Comparison of ENCODE assay signal across 1 cellular context in the genomic region with DNA sequence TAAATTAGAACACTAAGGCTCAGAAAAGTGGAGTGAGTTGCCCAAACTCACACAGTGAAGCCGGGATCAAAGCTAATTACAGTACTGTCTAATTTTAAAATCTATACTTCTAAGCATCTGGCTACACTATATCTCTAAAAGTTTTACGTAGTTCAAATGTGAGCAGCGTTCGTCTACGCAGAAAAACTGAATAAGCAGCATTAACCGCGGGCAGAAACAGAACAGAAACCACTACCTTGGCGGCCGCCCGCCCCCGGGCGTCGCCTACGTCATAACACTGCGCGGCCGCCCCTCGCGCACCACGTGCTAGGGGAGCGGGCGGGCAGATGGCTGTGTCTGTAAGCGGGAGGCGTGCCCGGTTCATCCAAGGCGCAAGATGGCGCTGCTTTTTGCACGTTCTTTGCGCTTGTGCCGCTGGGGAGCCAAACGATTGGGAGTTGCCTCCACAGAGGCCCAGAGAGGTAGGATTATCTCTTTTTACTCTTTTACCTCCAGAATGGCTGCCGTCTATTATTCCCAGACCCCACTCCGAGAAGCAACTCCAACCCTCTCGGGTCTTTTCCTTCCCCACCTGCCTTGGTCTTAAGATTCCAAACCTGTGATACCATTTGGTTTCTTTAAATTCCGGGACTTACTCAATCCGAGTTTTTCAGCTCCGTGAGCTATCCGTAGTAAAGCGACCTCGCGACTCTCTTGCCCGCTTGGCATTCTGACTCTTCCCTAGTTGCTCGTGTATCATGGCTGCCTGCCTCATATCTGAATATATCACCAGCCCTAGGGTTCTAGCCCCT.
TF ChIP-seq lines count a peak whose summit lies in the region.

TSS of gene SPRYD4 (plus strand) at position 363 of the 791 bp plus-strand sequence. CDS start at position 377, 14 bp downstream.

TF ChIP-seq in K562, 482 proteins besides CTCF, POLR2A, EP300 and RAD21 (continued from another document and continues in another):
- TF ChIP-seq, protein P1, sequence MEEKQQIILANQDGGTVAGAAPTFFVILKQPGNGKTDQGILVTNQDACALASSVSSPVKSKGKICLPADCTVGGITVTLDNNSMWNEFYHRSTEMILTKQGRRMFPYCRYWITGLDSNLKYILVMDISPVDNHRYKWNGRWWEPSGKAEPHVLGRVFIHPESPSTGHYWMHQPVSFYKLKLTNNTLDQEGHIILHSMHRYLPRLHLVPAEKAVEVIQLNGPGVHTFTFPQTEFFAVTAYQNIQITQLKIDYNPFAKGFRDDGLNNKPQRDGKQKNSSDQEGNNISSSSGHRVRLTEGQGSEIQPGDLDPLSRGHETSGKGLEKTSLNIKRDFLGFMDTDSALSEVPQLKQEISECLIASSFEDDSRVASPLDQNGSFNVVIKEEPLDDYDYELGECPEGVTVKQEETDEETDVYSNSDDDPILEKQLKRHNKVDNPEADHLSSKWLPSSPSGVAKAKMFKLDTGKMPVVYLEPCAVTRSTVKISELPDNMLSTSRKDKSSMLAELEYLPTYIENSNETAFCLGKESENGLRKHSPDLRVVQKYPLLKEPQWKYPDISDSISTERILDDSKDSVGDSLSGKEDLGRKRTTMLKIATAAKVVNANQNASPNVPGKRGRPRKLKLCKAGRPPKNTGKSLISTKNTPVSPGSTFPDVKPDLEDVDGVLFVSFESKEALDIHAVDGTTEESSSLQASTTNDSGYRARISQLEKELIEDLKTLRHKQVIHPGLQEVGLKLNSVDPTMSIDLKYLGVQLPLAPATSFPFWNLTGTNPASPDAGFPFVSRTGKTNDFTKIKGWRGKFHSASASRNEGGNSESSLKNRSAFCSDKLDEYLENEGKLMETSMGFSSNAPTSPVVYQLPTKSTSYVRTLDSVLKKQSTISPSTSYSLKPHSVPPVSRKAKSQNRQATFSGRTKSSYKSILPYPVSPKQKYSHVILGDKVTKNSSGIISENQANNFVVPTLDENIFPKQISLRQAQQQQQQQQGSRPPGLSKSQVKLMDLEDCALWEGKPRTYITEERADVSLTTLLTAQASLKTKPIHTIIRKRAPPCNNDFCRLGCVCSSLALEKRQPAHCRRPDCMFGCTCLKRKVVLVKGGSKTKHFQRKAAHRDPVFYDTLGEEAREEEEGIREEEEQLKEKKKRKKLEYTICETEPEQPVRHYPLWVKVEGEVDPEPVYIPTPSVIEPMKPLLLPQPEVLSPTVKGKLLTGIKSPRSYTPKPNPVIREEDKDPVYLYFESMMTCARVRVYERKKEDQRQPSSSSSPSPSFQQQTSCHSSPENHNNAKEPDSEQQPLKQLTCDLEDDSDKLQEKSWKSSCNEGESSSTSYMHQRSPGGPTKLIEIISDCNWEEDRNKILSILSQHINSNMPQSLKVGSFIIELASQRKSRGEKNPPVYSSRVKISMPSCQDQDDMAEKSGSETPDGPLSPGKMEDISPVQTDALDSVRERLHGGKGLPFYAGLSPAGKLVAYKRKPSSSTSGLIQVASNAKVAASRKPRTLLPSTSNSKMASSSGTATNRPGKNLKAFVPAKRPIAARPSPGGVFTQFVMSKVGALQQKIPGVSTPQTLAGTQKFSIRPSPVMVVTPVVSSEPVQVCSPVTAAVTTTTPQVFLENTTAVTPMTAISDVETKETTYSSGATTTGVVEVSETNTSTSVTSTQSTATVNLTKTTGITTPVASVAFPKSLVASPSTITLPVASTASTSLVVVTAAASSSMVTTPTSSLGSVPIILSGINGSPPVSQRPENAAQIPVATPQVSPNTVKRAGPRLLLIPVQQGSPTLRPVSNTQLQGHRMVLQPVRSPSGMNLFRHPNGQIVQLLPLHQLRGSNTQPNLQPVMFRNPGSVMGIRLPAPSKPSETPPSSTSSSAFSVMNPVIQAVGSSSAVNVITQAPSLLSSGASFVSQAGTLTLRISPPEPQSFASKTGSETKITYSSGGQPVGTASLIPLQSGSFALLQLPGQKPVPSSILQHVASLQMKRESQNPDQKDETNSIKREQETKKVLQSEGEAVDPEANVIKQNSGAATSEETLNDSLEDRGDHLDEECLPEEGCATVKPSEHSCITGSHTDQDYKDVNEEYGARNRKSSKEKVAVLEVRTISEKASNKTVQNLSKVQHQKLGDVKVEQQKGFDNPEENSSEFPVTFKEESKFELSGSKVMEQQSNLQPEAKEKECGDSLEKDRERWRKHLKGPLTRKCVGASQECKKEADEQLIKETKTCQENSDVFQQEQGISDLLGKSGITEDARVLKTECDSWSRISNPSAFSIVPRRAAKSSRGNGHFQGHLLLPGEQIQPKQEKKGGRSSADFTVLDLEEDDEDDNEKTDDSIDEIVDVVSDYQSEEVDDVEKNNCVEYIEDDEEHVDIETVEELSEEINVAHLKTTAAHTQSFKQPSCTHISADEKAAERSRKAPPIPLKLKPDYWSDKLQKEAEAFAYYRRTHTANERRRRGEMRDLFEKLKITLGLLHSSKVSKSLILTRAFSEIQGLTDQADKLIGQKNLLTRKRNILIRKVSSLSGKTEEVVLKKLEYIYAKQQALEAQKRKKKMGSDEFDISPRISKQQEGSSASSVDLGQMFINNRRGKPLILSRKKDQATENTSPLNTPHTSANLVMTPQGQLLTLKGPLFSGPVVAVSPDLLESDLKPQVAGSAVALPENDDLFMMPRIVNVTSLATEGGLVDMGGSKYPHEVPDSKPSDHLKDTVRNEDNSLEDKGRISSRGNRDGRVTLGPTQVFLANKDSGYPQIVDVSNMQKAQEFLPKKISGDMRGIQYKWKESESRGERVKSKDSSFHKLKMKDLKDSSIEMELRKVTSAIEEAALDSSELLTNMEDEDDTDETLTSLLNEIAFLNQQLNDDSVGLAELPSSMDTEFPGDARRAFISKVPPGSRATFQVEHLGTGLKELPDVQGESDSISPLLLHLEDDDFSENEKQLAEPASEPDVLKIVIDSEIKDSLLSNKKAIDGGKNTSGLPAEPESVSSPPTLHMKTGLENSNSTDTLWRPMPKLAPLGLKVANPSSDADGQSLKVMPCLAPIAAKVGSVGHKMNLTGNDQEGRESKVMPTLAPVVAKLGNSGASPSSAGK (IDR thresholded peaks at IDR 0.05) = peak; percentile 93
- TF ChIP-seq ELF1 (tag; IDR thresholded peaks at IDR 0.05) = peak; percentile 37; the same call in 1 of the 2 replicates
- peak; percentile 93 for TF ChIP-seq ATF1 (CRISPR knock-in tag; IDR thresholded peaks at IDR 0.05)
- peak; percentile 99 for TF ChIP-seq ATF1 (tag; IDR thresholded peaks at IDR 0.05)
- peak; percentile 94 for TF ChIP-seq PHF20 (IDR thresholded peaks at IDR 0.05; ENCODE audit: partially characterized antibody)
- TF ChIP-seq BCOR (IDR thresholded peaks at IDR 0.05) = 0 out of 2 replicates have a peak, but pooled peaks have one; percentile 46
- peak; percentile 91 for TF ChIP-seq MITF (IDR thresholded peaks at IDR 0.05)
- TF ChIP-seq, protein P2, sequence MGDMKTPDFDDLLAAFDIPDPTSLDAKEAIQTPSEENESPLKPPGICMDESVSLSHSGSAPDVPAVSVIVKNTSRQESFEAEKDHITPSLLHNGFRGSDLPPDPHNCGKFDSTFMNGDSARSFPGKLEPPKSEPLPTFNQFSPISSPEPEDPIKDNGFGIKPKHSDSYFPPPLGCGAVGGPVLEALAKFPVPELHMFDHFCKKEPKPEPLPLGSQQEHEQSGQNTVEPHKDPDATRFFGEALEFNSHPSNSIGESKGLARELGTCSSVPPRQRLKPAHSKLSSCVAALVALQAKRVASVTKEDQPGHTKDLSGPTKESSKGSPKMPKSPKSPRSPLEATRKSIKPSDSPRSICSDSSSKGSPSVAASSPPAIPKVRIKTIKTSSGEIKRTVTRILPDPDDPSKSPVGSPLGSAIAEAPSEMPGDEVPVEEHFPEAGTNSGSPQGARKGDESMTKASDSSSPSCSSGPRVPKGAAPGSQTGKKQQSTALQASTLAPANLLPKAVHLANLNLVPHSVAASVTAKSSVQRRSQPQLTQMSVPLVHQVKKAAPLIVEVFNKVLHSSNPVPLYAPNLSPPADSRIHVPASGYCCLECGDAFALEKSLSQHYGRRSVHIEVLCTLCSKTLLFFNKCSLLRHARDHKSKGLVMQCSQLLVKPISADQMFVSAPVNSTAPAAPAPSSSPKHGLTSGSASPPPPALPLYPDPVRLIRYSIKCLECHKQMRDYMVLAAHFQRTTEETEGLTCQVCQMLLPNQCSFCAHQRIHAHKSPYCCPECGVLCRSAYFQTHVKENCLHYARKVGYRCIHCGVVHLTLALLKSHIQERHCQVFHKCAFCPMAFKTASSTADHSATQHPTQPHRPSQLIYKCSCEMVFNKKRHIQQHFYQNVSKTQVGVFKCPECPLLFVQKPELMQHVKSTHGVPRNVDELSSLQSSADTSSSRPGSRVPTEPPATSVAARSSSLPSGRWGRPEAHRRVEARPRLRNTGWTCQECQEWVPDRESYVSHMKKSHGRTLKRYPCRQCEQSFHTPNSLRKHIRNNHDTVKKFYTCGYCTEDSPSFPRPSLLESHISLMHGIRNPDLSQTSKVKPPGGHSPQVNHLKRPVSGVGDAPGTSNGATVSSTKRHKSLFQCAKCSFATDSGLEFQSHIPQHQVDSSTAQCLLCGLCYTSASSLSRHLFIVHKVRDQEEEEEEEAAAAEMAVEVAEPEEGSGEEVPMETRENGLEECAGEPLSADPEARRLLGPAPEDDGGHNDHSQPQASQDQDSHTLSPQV (IDR thresholded peaks at IDR 0.05) = no peak
- peak; percentile 83 for TF ChIP-seq KHSRP (IDR thresholded peaks at IDR 0.05)
- peak; percentile 43; the same call in 1 of the 2 replicates for TF ChIP-seq BACH1 (tag; IDR thresholded peaks at IDR 0.05)
- peak; percentile 51 for TF ChIP-seq SP2 (IDR thresholded peaks at IDR 0.05; ENCODE audit: extremely low read depth, low read depth, low read length, poor library complexity, severe bottlenecking)
- peak; percentile 92 for TF ChIP-seq TAF7 (tag; IDR thresholded peaks at IDR 0.05)
- 0 out of 2 replicates have a peak, but pooled peaks have one; percentile 43 for TF ChIP-seq ZKSCAN1 (IDR thresholded peaks at IDR 0.05; ENCODE audit: low read depth, low read length)
- peak in 1 of 2 experiments; percentile 65; a peak in 2 of 4 replicates for TF ChIP-seq CSDE1 (IDR thresholded peaks at IDR 0.05)
- TF ChIP-seq KAT2B (IDR thresholded peaks at IDR 0.05; ENCODE audit: low read depth, low read length) = peak; percentile 73
- TF ChIP-seq TAF9B (IDR thresholded peaks at IDR 0.05; ENCODE audit: partially characterized antibody) = peak; percentile 91
- TF ChIP-seq SRF (CRISPR knock-in tag; IDR thresholded peaks at IDR 0.05) = peak in 1 of 2 experiments; percentile 58; a peak in 2 of 4 replicates
- TF ChIP-seq ETS1 (conservative IDR thresholded peaks at IDR 0.05; ENCODE audit: control insufficient read depth, low read depth, low read length) = peak; percentile 80; the same call in 1 of the 2 replicates
- 0 out of 2 replicates have a peak, but pooled peaks have one; percentile 48 for TF ChIP-seq NR1H2 (CRISPR knock-in tag; IDR thresholded peaks at IDR 0.05)
- TF ChIP-seq ZNF589 (CRISPR knock-in tag; IDR thresholded peaks at IDR 0.05; ENCODE audit: low read depth) = peak; percentile 84
- peak; percentile 42; the same call in 1 of the 2 replicates for TF ChIP-seq HLTF (IDR thresholded peaks at IDR 0.05)
- peak; percentile 85 for TF ChIP-seq POLR2H (tag; IDR thresholded peaks at IDR 0.05; ENCODE audit: low read depth)
- TF ChIP-seq DPF2 (IDR thresholded peaks at IDR 0.05) = 0 out of 2 replicates have a peak, but pooled peaks have one; percentile 25
- TF ChIP-seq HNRNPL (IDR thresholded peaks at IDR 0.05; ENCODE audit: low read depth, low read length) = no peak
- TF ChIP-seq ZBTB7A (IDR thresholded peaks at IDR 0.05; ENCODE audit: borderline replicate concordance, control insufficient read depth, low read depth, low read length) = peak; percentile 78
- TF ChIP-seq, protein P3, sequence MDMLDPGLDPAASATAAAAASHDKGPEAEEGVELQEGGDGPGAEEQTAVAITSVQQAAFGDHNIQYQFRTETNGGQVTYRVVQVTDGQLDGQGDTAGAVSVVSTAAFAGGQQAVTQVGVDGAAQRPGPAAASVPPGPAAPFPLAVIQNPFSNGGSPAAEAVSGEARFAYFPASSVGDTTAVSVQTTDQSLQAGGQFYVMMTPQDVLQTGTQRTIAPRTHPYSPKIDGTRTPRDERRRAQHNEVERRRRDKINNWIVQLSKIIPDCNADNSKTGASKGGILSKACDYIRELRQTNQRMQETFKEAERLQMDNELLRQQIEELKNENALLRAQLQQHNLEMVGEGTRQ (CRISPR knock-in tag; IDR thresholded peaks at IDR 0.05) = peak; percentile 94
- peak; percentile 93 for TF ChIP-seq HMGN3 (IDR thresholded peaks at IDR 0.05; ENCODE audit: borderline replicate concordance, extremely low read depth, insufficient read length, low read depth, low read length)
- peak; percentile 41 for TF ChIP-seq HDAC3 (IDR thresholded peaks at IDR 0.05; ENCODE audit: borderline replicate concordance, partially characterized antibody)
- TF ChIP-seq RBM25 (IDR thresholded peaks at IDR 0.05; ENCODE audit: low read depth, low read length, severe bottlenecking) = peak; percentile 54
- peak; percentile 39; the same call in 1 of the 2 replicates for TF ChIP-seq GABPA (tag; conservative IDR thresholded peaks at IDR 0.05; ENCODE audit: low read depth)
- TF ChIP-seq SNAPC5 (CRISPR knock-in tag; IDR thresholded peaks at IDR 0.05) = no peak
- TF ChIP-seq RFX5 (IDR thresholded peaks at IDR 0.05; ENCODE audit: low read depth, low read length) = 0 out of 2 replicates have a peak, but pooled peaks have one; percentile 24
- no peak for TF ChIP-seq RHOXF2B (CRISPR knock-in tag; conservative IDR thresholded peaks at IDR 0.05)
